In genomic region chr6:12289655-12290489, GRCh38 we compare ENCODE assay signal across 8 cellular contexts. TPM values are rescaled to one million over a fixed set of nuclear protein-coding genes. Genes with fewer than 3 reads are reported as not detected.
DNase-seq lines count a peak whose midpoint lies in the region; ATAC-seq and TF ChIP-seq lines count a peak whose summit lies in the region.

EDN1 (plus strand) TSS chr6:12290361; CDS start chr6:12290630, 269 bp downstream.

- TF ChIP-seq CTCF in Panc1 (IDR thresholded peaks at IDR 0.05), result peak; percentile 67
- peak in 5 of 6 experiments; percentile 39 to 57 (median 46) for TF ChIP-seq CTCF in thyroid gland (IDR thresholded peaks at IDR 0.05)

- WGBS in neuronal stem cell (ENCODE audit: extremely low coverage in 2 of 2, insufficient read length in 2 of 2, insufficient replicate concordance in 1 of 2), 2 donors, result no CpG with 5 or more reads among the region's 36 CpGs
- 0 to 2% methylated on average over 35 of the region's 36 CpGs for WGBS in thyroid gland, 2 donors

- POLR2A ChIA-PET in Panc1 (lab: Charles Lee), result interaction anchor here (0.8 kb wide), 1 partner anchor 314 kb away, joined by 3 read pairs; no protein-coding TSS in a partner anchor

- peak within 1 kb of the TSS; percentile 77 for H3K4me2 ChIP-seq in neuronal stem cell (ENCODE audit: insufficient read depth, low read length, poor library complexity, severe bottlenecking)

- H4K8ac ChIP-seq in neuronal stem cell (ENCODE audit: low read depth, low read length), result no peak within 1 kb of the TSS

- peaks cover 3% of the 10 kb centered on the region; the same call in 1 of the 2 replicates for H3K36me3 ChIP-seq in Panc1 (ENCODE audit: control insufficient read depth, insufficient read depth, low read length)
- H3K36me3 ChIP-seq in neuronal stem cell (replicated peaks in 1 of 2; ENCODE audit: control insufficient read depth in 2 of 2, insufficient read depth in 2 of 2, low read length in 2 of 2), result no peaks in the 10 kb centered on the region
- no peaks in the 10 kb centered on the region for H3K36me3 ChIP-seq in thyroid gland

- CTCF ChIA-PET in Panc1 (lab: Charles Lee), result interaction anchor here (0.5 to 2.7 kb wide), 12 partner anchors 10 to 634 kb away, joined by 3 to 13 read pairs (median 4); no protein-coding TSS in a partner anchor

- no peak within 1 kb of the TSS for H4K91ac ChIP-seq in neuronal stem cell (ENCODE audit: low read depth, low read length, poor library complexity)

- peak within 1 kb of the TSS; percentile 86 for H2AFZ ChIP-seq in neuronal stem cell (ENCODE audit: low read length)

- peak within 1 kb of the TSS; percentile 93 for H3K27ac ChIP-seq in Panc1 (ENCODE audit: low read length)
- peak within 1 kb of the TSS; percentile 29 for H3K27ac ChIP-seq in neuronal stem cell (replicated peaks; ENCODE audit: low read length)
- peak within 1 kb of the TSS in 2 of 3 donors; percentile 45 to 64 for H3K27ac ChIP-seq in thyroid gland

- H3K23ac ChIP-seq in neuronal stem cell (ENCODE audit: low read depth, low read length, poor library complexity), result no peak within 1 kb of the TSS

- BruUV-seq in Panc1 (replicated peaks; lab: Mats Ljungman, UMichigan), result TSS peak; percentile 40

- no peak within 1 kb of the TSS for H2AK5ac ChIP-seq in neuronal stem cell (ENCODE audit: low read depth, low read length)

- TF ChIP-seq POLR2A in thyroid gland (IDR thresholded peaks at IDR 0.05), result peak in 1 of 2 donors; percentile 45

- no peak within 1 kb of the TSS for H3K4ac ChIP-seq in neuronal stem cell (ENCODE audit: low read length)

- no peak within 1 kb of the TSS for H3K14ac ChIP-seq in neuronal stem cell (ENCODE audit: low read length)

- no peaks in the 10 kb centered on the region for H3K9me3 ChIP-seq in Panc1 (ENCODE audit: control insufficient read depth, insufficient read depth, low read depth, low read length)
- H3K9me3 ChIP-seq in neuronal stem cell (replicated peaks in 1 of 2; ENCODE audit: control insufficient read depth in 2 of 2, insufficient read depth in 1 of 2, low read depth in 1 of 2, low read length in 2 of 2), result no peaks in the 10 kb centered on the region
- H3K9me3 ChIP-seq in thyroid gland, result no peaks in the 10 kb centered on the region

- H3K9ac ChIP-seq in neuronal stem cell (ENCODE audit: low read depth, low read length, poor library complexity), result no peak within 1 kb of the TSS

- H3K18ac ChIP-seq in neuronal stem cell (ENCODE audit: low read length), result peak within 1 kb of the TSS; percentile 86

- no peak within 1 kb of the TSS for H2BK12ac ChIP-seq in neuronal stem cell (ENCODE audit: low read length)

- peak; percentile 35 for DNase-seq in COLO829 (ENCODE audit: low spot score)
- DNase-seq in Panc1 (ENCODE audit: low read depth, low spot score), result peak; percentile 43
- DNase-seq in activated gamma-delta T cell treated with anti-CD3 and anti-CD28 coated beads, Interleukin-2, amount 50 U/mL, for 16 hours (ENCODE audit: low read depth), result peak; percentile 6
- peak; percentile 58 for DNase-seq in germinal center (ENCODE audit: low spot score)
- DNase-seq in neuronal stem cell (ENCODE audit: low spot score), result peak; percentile 73
- peak; percentile 75 to 83 for DNase-seq in thyroid gland

- no peaks in the 10 kb centered on the region for H3K79me1 ChIP-seq in neuronal stem cell (ENCODE audit: low read depth, low read length)

- intact Hi-C loops in Panc1 (cut with micrococcal nuclease; ENCODE audit: unreplicated experiment), result loop anchor here (1.0 to 5.0 kb wide), 4 partner anchors 52 to 705 kb away; partner anchors contain the start of gene HIVEP1
- intact Hi-C loops in thyroid gland (cut with DNase I), result no loop called here

- H2BK15ac ChIP-seq in neuronal stem cell (ENCODE audit: low read length), result no peak within 1 kb of the TSS

- no peak within 1 kb of the TSS for H2BK5ac ChIP-seq in neuronal stem cell (ENCODE audit: low read length)

- peak; percentile 84 for ATAC-seq in GM19351 (IDR thresholded peaks at IDR 0.05; ENCODE audit: unreplicated experiment)
- peak; percentile 70 for ATAC-seq in HG03460 (IDR thresholded peaks at IDR 0.05; ENCODE audit: unreplicated experiment)
- ATAC-seq in Panc1, result peak; percentile 76

- in situ Hi-C loops in Panc1 (cut with HindIII; ENCODE audit: low pct_unique_long_range_greater_than_20kb, low sequenced_read_pairs), result no loop called here

- H2BK120ac ChIP-seq in neuronal stem cell (ENCODE audit: low read depth, low read length), result no peak within 1 kb of the TSS

- H3K27me3 ChIP-seq in Panc1 (ENCODE audit: control insufficient read depth, insufficient read depth, low read length) (no peaks in the 10 kb centered on the region), neuronal stem cell (ENCODE audit: control insufficient read depth in 3 of 3, insufficient read depth in 3 of 3, low read depth in 1 of 3, low read length in 3 of 3) (peaks cover 0 to 42% (median 0%) of the 10 kb centered on the region in 3 experiments), thyroid gland (peaks cover 13% of the 10 kb centered on the region)

- H3K4me1 ChIP-seq in Panc1 (ENCODE audit: control insufficient read depth, insufficient read depth, low read length) (peaks cover 58% of the 10 kb centered on the region), neuronal stem cell (ENCODE audit: control insufficient read depth in 2 of 2, insufficient read depth in 1 of 2, low read depth in 1 of 2, low read length in 2 of 2) (peaks cover 5 to 11% of the 10 kb centered on the region in 2 donors), thyroid gland (peaks cover 8 to 12% of the 10 kb centered on the region in 2 donors)

- H3K4me3 ChIP-seq in Panc1 (ENCODE audit: low read depth in 2 of 2, low read length in 2 of 2) (peak within 1 kb of the TSS; percentile 60 to 67), neuronal stem cell (ENCODE audit: low read length in 2 of 2) (peak within 1 kb of the TSS; percentile 34 to 73), thyroid gland (replicated peaks in 1 of 3) (peak within 1 kb of the TSS in 1 of 3 donors; percentile 35)

RNA-seq across cellular contexts. Expression of gene EDN1, which starts in this region (rescaled TPM):
- total RNA-seq in Panc1 (2021; ENCODE audit: unreplicated experiment), result 15.1 TPM
- polyA plus RNA-seq in Panc1 (2012; ENCODE audit: insufficient read length), result 18.0 TPM
- polyA plus RNA-seq in neuronal stem cell (2013, experiment 1 of 2), result 0.75 TPM
- 0.87 TPM for polyA plus RNA-seq in neuronal stem cell (2013, experiment 2 of 2)
- total RNA-seq in thyroid gland, result 1 to 10 TPM; 1.0 to 5.4 (median 3.0) TPM

Comparison
In these comparisons a context has a peak if more than half of its experiments do, and no peak if none do; other contexts are left out.
1. DNase-seq: peak in every context shown above with its lines; median percentile 79 in thyroid gland; 73 in neuronal stem cell; 58 in germinal center; 43 in Panc1; 35 in COLO829; 6 in activated gamma-delta T cell treated with anti-CD3 and anti-CD28 coated beads, Interleukin-2, amount 50 U/mL, for 16 hours.
2. H3K27ac ChIP-seq: peak in every context shown above with its lines; median percentile 93 in Panc1; 54 in thyroid gland; 29 in neuronal stem cell.